Comparison of ENCODE assay signal across 8 cellular contexts in the genomic region with DNA sequence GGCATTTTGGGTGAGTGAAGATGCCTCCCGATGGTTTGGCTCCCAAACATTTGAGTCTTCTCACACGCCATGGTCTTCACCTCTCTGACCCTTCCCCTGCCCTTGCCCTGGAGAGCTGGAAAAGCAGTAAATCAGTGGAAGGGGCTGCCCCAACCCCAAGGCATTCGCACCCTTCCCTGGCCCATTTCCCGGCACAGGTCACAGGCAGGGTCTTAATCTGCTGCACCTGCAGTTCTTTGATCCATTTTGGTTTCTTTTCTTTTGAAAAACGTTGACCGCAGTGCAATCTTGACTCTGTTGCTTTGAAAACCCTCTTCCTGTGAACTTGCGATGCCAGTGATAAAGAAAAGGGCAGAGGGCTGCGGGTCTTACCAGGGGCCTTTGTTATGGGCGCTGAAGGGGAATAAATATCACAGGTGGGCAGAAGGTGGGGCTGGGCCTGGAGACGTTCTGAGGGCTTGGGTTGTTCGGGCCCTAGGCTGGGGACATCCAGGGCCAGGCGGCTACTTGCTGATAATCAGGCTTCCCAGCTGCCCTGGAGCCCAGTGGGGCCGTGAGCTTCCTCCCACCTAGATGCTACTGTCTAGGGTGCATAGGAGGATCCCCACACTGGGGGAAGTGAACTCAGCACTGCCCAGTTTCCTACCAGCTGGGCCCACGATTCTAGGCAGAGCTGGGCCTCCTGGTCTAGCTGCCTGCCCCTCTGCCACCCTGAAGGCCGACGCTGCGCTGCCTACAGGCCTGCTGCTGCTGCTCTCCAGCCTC. TPM values are rescaled to one million over a fixed set of nuclear protein-coding genes. Genes with fewer than 3 reads are reported as not detected.
DNase-seq lines count a peak whose midpoint lies in the region; ATAC-seq and TF ChIP-seq lines count a peak whose summit lies in the region.

No MANE protein-coding gene starts in this region.

- DNase-seq in activated T-cell treated with anti-CD3 and anti-CD28 coated beads for 1 hour (ENCODE audit: low read depth): peak; percentile 15
- peak; percentile 45 for DNase-seq in stimulated activated CD4-positive, alpha-beta T cell treated with anti-CD3 and anti-CD28 coated beads, Interleukin-4, amount 100 ng/mL, for 24 hours
- no peak for DNase-seq in DMS 273 treated with DMSO at 0.1 percent for 48 hours (lab: John Stamatoyannopoulos, UW)
- DNase-seq in WTC11 (ENCODE audit: low spot score): no peak
- no peak for DNase-seq in NCI-H226

- H3K4me1 Mint-ChIP-seq in WTC11: no peaks in the 10 kb centered on the region

- no peak overlapping the region for H3K4me3 ChIP-seq in KMS-11 (IDR thresholded peaks at IDR 0.05; ENCODE audit: insufficient read depth, low read depth, low read length)
- H3K4me3 ChIP-seq in esophagus (ENCODE audit: low read depth in 1 of 2, low read length in 2 of 2): no peak overlapping the region

- 78 to 80% methylated on average over 17 of the region's 17 CpGs for WGBS in esophagus, 2 donors

- peak overlapping the region; percentile 74 for H3K9ac ChIP-seq in KMS-11

- no peaks in the 10 kb centered on the region for H4K20me1 ChIP-seq in KMS-11 (ENCODE audit: insufficient read depth)

- H3K9me3 ChIP-seq in esophagus (ENCODE audit: control insufficient read depth in 2 of 2, insufficient read depth in 1 of 2, low read depth in 1 of 2, low read length in 1 of 2): no peaks in the 10 kb centered on the region

- no peak overlapping the region for H3K27ac Mint-ChIP-seq in WTC11

- peak; percentile 23; the same call in 1 of the 2 replicates for TF ChIP-seq CTCF in KMS-11 (conservative IDR thresholded peaks at IDR 0.05; ENCODE audit: low read depth, low read length)
- TF ChIP-seq CTCF in WTC11 (IDR thresholded peaks at IDR 0.05): no peak

- H3K9me3 Mint-ChIP-seq in WTC11: no peaks in the 10 kb centered on the region

- no peak overlapping the region for H3K4me3 Mint-ChIP-seq in WTC11

- H3K27me3 ChIP-seq in KMS-11 (ENCODE audit: insufficient read depth, low read depth): no peaks in the 10 kb centered on the region
- H3K27me3 ChIP-seq in esophagus (ENCODE audit: control insufficient read depth in 1 of 2, insufficient read depth in 2 of 2, low read length in 2 of 2): no peaks in the 10 kb centered on the region

- peak overlapping the region; percentile 97 for H3K27ac ChIP-seq in KMS-11
- peak overlapping the region; percentile 6 to 70 for H3K27ac ChIP-seq in esophagus (ENCODE audit: low read depth in 2 of 2, low read length in 1 of 2)

- H3K36me3 ChIP-seq in KMS-11 (ENCODE audit: insufficient read depth) (no peaks in the 10 kb centered on the region), esophagus (ENCODE audit: control insufficient read depth in 2 of 2, insufficient read depth in 2 of 2, low read length in 1 of 2) (no peaks in the 10 kb centered on the region)

- ATAC-seq in WTC11 (no peak), GM19452 (IDR thresholded peaks at IDR 0.05; ENCODE audit: unreplicated experiment) (no peak)

- CTCF ChIA-PET in WTC11 (lab: Charles Lee): interaction anchor here (0.9 to 3.5 kb wide), 5 partner anchors 10 to 181 kb away, joined by 3 to 15 read pairs (median 3); no protein-coding TSS in a partner anchor

- no peaks in the 10 kb centered on the region for H3K79me2 ChIP-seq in KMS-11 (ENCODE audit: insufficient read depth, low read depth)

- no peaks in the 10 kb centered on the region for H3K27me3 Mint-ChIP-seq in WTC11 (ENCODE audit: low read depth)

- peak overlapping the region; percentile 99 for H3K4me2 ChIP-seq in KMS-11

- H3K4me1 ChIP-seq in KMS-11 (ENCODE audit: low read depth, poor library complexity, severe bottlenecking) (peaks cover 100% of the 10 kb centered on the region), esophagus (ENCODE audit: control insufficient read depth in 2 of 2, insufficient read depth in 2 of 2, low read length in 1 of 2) (peaks cover 7% of the 10 kb centered on the region in 2 donors)

- no peaks in the 10 kb centered on the region for H3K36me3 Mint-ChIP-seq in WTC11

- POLR2A ChIA-PET in WTC11 (lab: Charles Lee): no interaction called here

- H2AFZ ChIP-seq in KMS-11 (ENCODE audit: low read depth): peak overlapping the region; percentile 44

TF ChIP-seq in WTC11, 78 proteins besides CTCF, POLR2A, EP300 and RAD21:
- TF ChIP-seq ATF2 (CRISPR knock-in tag; IDR thresholded peaks at IDR 0.05; ENCODE audit: borderline replicate concordance, low read depth) (no peak), NFATC4 (CRISPR knock-in tag; IDR thresholded peaks at IDR 0.05) (no peak), SOX15 (CRISPR knock-in tag; IDR thresholded peaks at IDR 0.05) (no peak)

RNA-seq across cellular contexts. Expression of gene EPS8L3, which starts 38.6 kb away (rescaled TPM):
- polyA plus RNA-seq in esophagus: under 1 TPM; 0.10 to 0.28 TPM
- total RNA-seq in WTC11 (2021): 0.17 to 0.41 TPM in 2 of 3 replicates, not detected in the other

Comparison
In these comparisons a context has a peak if more than half of its experiments do, and no peak if none do; other contexts are left out.
1. DNase-seq: peak in activated T-cell treated with anti-CD3 and anti-CD28 coated beads for 1 hour (single experiment) and stimulated activated CD4-positive, alpha-beta T cell treated with anti-CD3 and anti-CD28 coated beads, Interleukin-4, amount 100 ng/mL, for 24 hours (single experiment); none in DMS 273 treated with DMSO at 0.1 percent for 48 hours (single experiment), WTC11 (single experiment) and NCI-H226 (single experiment).